Comparison of ENCODE assay signal across 26 cellular contexts in genomic region chr4:121003863-121004262, GRCh38.
"Had no signal": no experiment of that assay in that cellular context is flagged by ENCODE, and none has a peak within 500 bp of the region (broad histone marks: within the 10 kb centered on the region; RNA-seq: fewer than 3 reads in every experiment).

No MANE protein-coding gene starts in this region.

- H3K4me3 Mint-ChIP-seq: mesothelial cell of epicardium; naive B cell; nephron; neural progenitor cell; stimulated activated naive CD8-positive, alpha-beta T cell treated with anti-CD3 and anti-CD28 coated beads, Interleukin-15, Interleukin-2, amounts not matched to agents 100 ng/mL and 50 ng/mL, for 24 hours; type B pancreatic cell had no signal

- H3K4me3 ChIP-seq: heart right ventricle, hepatocyte, left ventricle myocardium inferior, lung, neural progenitor cell, ovary, right atrium auricular region, right lobe of liver, smooth muscle cell, suprapubic skin, thoracic aorta, tibial artery, vagina had no signal

- H3K27ac ChIP-seq: heart right ventricle, hepatocyte, left ventricle myocardium inferior, neural progenitor cell, ovary, right atrium auricular region, right lobe of liver, suprapubic skin, thoracic aorta, tibial artery, vagina had no signal

- H3K27me3 ChIP-seq: heart right ventricle, hepatocyte, neural progenitor cell, ovary, right atrium auricular region, right lobe of liver, suprapubic skin, tibial artery, vagina had no signal

- H3K4me1 ChIP-seq: heart right ventricle, left ventricle myocardium inferior, neural progenitor cell, right atrium auricular region, right lobe of liver, suprapubic skin, tibial artery, vagina had no signal

- H3K27me3 Mint-ChIP-seq: naive B cell; progenitor cell of endocrine pancreas; stimulated activated naive CD8-positive, alpha-beta T cell treated with anti-CD3 and anti-CD28 coated beads, Interleukin-15, Interleukin-2, amounts not matched to agents 100 ng/mL and 50 ng/mL, for 24 hours; type B pancreatic cell had no signal

- H3K36me3 ChIP-seq: heart right ventricle, left ventricle myocardium inferior, neural progenitor cell, ovary, right atrium auricular region, right lobe of liver, suprapubic skin, thoracic aorta, tibial artery, vagina had no signal

- H3K9me3 ChIP-seq: heart right ventricle, left ventricle myocardium inferior, ovary, right atrium auricular region, right lobe of liver, suprapubic skin, thoracic aorta, tibial artery, vagina had no signal

- H3K36me3 Mint-ChIP-seq: mesothelial cell of epicardium, naive B cell, neural progenitor cell, type B pancreatic cell had no signal

- H3K4me1 Mint-ChIP-seq: naive B cell, neural progenitor cell had no signal

- H3K27ac Mint-ChIP-seq: mesothelial cell of epicardium; nephron; neural progenitor cell; progenitor cell of endocrine pancreas; stimulated activated naive CD8-positive, alpha-beta T cell treated with anti-CD3 and anti-CD28 coated beads, Interleukin-15, Interleukin-2, amounts not matched to agents 100 ng/mL and 50 ng/mL, for 24 hours; type B pancreatic cell had no signal

- DNase-seq: heart right ventricle; islet precursor cell; left ventricle myocardium inferior; mesendoderm; naive B cell; ovary; right lobe of liver; stimulated activated CD4-positive, alpha-beta T cell treated with anti-CD3 and anti-CD28 coated beads, Interleukin-12 subunit alpha, Interleukin-12 subunit beta, amount 100 ng/mL, for 4 hours; stimulated activated CD4-positive, alpha-beta T cell treated with anti-CD3 and anti-CD28 coated beads, Interleukin-15, amount 100 ng/mL, for 24 hours; stimulated activated CD4-positive, alpha-beta T cell treated with anti-CD3 and anti-CD28 coated beads, Interleukin-2, amount 100 ng/mL, for 24 hours; stimulated activated CD4-positive, alpha-beta T cell treated with anti-CD3 and anti-CD28 coated beads, Interleukin-4, amount 100 ng/mL, for 1 hour; stimulated activated naive CD4-positive, alpha-beta T cell; tibial artery had no signal
